11 cellular contexts compared by ENCODE assay signal in the genomic region with DNA sequence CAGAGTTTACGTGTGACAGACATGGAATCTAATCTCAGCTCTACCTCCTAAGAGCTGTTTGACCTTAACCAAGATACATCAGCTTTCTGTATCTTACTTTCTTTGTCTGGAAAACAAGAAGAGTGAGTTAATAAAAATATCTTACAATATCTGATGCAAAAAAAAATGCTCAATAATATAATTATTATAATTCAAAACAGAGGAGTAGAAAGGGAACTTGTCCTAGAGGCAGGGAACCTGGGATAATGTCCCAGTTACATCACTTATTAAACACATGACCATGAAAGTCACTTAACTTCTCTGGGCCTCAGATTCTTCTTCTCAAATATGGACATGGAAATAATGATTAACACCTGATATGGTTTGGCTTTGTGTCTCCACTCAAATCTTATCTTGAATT.
"Had no signal": no experiment of that assay in that cellular context is flagged by ENCODE, and none has a peak within 500 bp of the region (broad histone marks: within the 10 kb centered on the region; RNA-seq: fewer than 3 reads in every experiment).

No MANE protein-coding gene starts in this region.

- H3K9me3 ChIP-seq: HAP-1 had no signal

- H3K36me3 ChIP-seq: HAP-1 had no signal

- H3K9ac ChIP-seq: GM23248 had no signal

- H3K9me3 Mint-ChIP-seq: GM23338 had no signal

- H3K4me3 ChIP-seq: GM23248, GM23338, HAP-1 had no signal

- H3K4me3 Mint-ChIP-seq: GM23338, H9, HFFc6 had no signal

- H3K27ac ChIP-seq: GM23248 had no signal

- H3K27ac Mint-ChIP-seq: GM23338, H9, HFFc6 had no signal

- H2AFZ ChIP-seq: GM23248, GM23338 had no signal

- H3K4me1 ChIP-seq: HAP-1 had no signal

- FAIRE-seq: H1, H54 had no signal

- DNase-seq: GM23248, GOT3, H7, H9, HCEC 1CT, HFFc6 had no signal

- H3K4me2 ChIP-seq: GM23338 had no signal

- ATAC-seq: GM23338, HCT116 had no signal

- H3K4me1 Mint-ChIP-seq: GM23338, H9 had no signal
